In genomic region chr2:241110607-241111442, GRCh38 we compare ENCODE assay signal across 1 cellular context.
TF ChIP-seq lines count a peak whose summit lies in the region.

No MANE protein-coding gene starts in this region.

TF ChIP-seq in GM23338, 12 proteins besides CTCF, POLR2A, EP300 and RAD21 (continued from another document):
- TF ChIP-seq, protein P1, sequence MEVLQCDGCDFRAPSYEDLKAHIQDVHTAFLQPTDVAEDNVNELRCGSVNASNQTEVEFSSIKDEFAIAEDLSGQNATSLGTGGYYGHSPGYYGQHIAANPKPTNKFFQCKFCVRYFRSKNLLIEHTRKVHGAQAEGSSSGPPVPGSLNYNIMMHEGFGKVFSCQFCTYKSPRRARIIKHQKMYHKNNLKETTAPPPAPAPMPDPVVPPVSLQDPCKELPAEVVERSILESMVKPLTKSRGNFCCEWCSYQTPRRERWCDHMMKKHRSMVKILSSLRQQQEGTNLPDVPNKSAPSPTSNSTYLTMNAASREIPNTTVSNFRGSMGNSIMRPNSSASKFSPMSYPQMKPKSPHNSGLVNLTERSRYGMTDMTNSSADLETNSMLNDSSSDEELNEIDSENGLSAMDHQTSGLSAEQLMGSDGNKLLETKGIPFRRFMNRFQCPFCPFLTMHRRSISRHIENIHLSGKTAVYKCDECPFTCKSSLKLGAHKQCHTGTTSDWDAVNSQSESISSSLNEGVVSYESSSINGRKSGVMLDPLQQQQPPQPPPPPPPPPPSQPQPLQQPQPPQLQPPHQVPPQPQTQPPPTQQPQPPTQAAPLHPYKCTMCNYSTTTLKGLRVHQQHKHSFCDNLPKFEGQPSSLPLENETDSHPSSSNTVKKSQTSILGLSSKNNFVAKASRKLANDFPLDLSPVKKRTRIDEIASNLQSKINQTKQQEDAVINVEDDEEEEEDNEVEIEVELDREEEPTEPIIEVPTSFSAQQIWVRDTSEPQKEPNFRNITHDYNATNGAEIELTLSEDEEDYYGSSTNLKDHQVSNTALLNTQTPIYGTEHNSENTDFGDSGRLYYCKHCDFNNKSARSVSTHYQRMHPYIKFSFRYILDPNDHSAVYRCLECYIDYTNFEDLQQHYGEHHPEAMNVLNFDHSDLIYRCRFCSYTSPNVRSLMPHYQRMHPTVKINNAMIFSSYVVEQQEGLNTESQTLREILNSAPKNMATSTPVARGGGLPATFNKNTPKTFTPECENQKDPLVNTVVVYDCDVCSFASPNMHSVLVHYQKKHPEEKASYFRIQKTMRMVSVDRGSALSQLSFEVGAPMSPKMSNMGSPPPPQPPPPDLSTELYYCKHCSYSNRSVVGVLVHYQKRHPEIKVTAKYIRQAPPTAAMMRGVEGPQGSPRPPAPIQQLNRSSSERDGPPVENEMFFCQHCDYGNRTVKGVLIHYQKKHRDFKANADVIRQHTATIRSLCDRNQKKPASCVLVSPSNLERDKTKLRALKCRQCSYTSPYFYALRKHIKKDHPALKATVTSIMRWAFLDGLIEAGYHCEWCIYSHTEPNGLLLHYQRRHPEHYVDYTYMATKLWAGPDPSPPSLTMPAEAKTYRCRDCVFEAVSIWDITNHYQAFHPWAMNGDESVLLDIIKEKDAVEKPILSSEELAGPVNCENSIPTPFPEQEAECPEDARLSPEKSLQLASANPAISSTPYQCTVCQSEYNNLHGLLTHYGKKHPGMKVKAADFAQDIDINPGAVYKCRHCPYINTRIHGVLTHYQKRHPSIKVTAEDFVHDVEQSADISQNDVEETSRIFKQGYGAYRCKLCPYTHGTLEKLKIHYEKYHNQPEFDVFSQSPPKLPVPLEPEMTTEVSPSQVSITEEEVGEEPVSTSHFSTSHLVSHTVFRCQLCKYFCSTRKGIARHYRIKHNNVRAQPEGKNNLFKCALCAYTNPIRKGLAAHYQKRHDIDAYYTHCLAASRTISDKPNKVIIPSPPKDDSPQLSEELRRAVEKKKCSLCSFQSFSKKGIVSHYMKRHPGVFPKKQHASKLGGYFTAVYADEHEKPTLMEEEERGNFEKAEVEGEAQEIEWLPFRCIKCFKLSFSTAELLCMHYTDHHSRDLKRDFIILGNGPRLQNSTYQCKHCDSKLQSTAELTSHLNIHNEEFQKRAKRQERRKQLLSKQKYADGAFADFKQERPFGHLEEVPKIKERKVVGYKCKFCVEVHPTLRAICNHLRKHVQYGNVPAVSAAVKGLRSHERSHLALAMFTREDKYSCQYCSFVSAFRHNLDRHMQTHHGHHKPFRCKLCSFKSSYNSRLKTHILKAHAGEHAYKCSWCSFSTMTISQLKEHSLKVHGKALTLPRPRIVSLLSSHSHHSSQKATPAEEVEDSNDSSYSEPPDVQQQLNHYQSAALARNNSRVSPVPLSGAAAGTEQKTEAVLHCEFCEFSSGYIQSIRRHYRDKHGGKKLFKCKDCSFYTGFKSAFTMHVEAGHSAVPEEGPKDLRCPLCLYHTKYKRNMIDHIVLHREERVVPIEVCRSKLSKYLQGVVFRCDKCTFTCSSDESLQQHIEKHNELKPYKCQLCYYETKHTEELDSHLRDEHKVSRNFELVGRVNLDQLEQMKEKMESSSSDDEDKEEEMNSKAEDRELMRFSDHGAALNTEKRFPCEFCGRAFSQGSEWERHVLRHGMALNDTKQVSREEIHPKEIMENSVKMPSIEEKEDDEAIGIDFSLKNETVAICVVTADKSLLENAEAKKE (CRISPR knock-in tag; IDR thresholded peaks at IDR 0.05) = no peak
- no peak for TF ChIP-seq EZH2 (IDR thresholded peaks at IDR 0.05; ENCODE audit: low read depth, unreplicated experiment)
